10 cellular contexts compared by ENCODE assay signal in the genomic region with DNA sequence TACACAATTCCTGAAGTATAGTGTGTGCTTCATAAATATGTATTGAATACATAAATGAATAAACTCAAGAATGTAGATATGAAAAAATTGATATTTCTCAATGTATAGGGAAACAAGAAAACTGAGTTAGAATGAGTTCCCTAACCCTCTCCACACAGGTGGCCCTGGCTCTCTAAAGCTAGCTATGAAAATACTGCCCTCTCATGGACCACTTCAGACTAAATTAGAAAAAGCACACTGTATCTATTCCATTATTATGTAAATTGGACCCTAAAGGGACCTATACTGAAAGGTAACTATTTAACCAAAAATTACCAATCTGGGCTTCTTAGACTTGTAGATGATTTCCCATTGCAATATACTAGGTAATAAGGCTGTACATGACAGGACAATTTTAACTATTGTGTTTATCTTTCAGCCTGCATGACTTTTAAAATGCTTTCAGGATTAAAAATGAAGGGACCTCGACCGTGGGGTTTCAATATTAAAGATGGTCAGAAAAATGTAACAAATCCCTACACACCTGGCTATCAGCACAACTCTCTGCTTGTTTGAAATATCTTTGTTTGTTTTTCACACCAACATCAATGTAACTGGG.
DNase-seq lines count a peak whose midpoint lies in the region; ATAC-seq, FAIRE-seq and TF ChIP-seq lines count a peak whose summit lies in the region.
"Had no signal": no experiment of that assay in that cellular context is flagged by ENCODE, and none has a peak within 500 bp of the region (broad histone marks: within the 10 kb centered on the region; RNA-seq: fewer than 3 reads in every experiment).

No MANE protein-coding gene starts in this region.

- no peaks in the 10 kb centered on the region for H3K36me3 Mint-ChIP-seq in endodermal cell (ENCODE audit: low read depth)
- H3K36me3 Mint-ChIP-seq in natural killer cell = no peaks in the 10 kb centered on the region
- no peaks in the 10 kb centered on the region for H3K36me3 Mint-ChIP-seq in activated CD4-positive, alpha-beta T cell treated with anti-CD3 and anti-CD28 coated beads, Interleukin-2, amount 10 ng/mL, durations not matched to agents 7 days and 5 days (ENCODE audit: low read depth)

- CTCF ChIA-PET in activated CD4-positive, alpha-beta T cell treated with anti-CD3 and anti-CD28 coated beads, Interleukin-2, amount 10 ng/mL, durations not matched to agents 7 days and 5 days (lab: Charles Lee) = no interaction called here

- DNase-seq in NCI-H2196 (lab: John Stamatoyannopoulos, UW; ENCODE audit: unreplicated experiment) (peak; percentile 12), NCI-H2196 treated with DMSO at 0.1 percent for 48 hours (lab: John Stamatoyannopoulos, UW; ENCODE audit: unreplicated experiment) (no peak), NCI-H774 (lab: John Stamatoyannopoulos, UW) (peak; percentile 53), endodermal cell (peak; percentile 42), small intestine (peak; percentile 3), natural killer cell (no peak)
- DNase-seq in activated CD4-positive, alpha-beta T cell treated with anti-CD3 and anti-CD28 coated beads, Interleukin-2, amount 10 ng/mL, durations not matched to agents 7 days and 5 days = no peak
- DNase-seq: hippocampal formation had no signal

- H3K4me3 ChIP-seq in endodermal cell (ENCODE audit: low read length) = no peak overlapping the region
- H3K4me3 ChIP-seq in small intestine (ENCODE audit: low read depth in 1 of 2, low read length in 2 of 2) = no peak overlapping the region

- no peaks in the 10 kb centered on the region for H3K4me1 Mint-ChIP-seq in endodermal cell
- no peaks in the 10 kb centered on the region for H3K4me1 Mint-ChIP-seq in natural killer cell
- H3K4me1 Mint-ChIP-seq in activated CD4-positive, alpha-beta T cell treated with anti-CD3 and anti-CD28 coated beads, Interleukin-2, amount 10 ng/mL, durations not matched to agents 7 days and 5 days = no peaks in the 10 kb centered on the region

- no peak for FAIRE-seq in small intestine (lab: Jason Lieb, UNC)

- H3K9me3 Mint-ChIP-seq in endodermal cell (no peaks in the 10 kb centered on the region), natural killer cell (peaks cover 6 to 13% of the 10 kb centered on the region in 2 donors)
- H3K9me3 Mint-ChIP-seq in activated CD4-positive, alpha-beta T cell treated with anti-CD3 and anti-CD28 coated beads, Interleukin-2, amount 10 ng/mL, durations not matched to agents 7 days and 5 days = peaks cover 3% of the 10 kb centered on the region

- H3K27me3 Mint-ChIP-seq in endodermal cell (ENCODE audit: insufficient read depth) (no peaks in the 10 kb centered on the region), natural killer cell (ENCODE audit: low read depth in 2 of 2) (no peaks in the 10 kb centered on the region)
- no peaks in the 10 kb centered on the region for H3K27me3 Mint-ChIP-seq in activated CD4-positive, alpha-beta T cell treated with anti-CD3 and anti-CD28 coated beads, Interleukin-2, amount 10 ng/mL, durations not matched to agents 7 days and 5 days

- intact Hi-C loops in natural killer cell (cut with micrococcal nuclease) = no loop called here

- H3K36me3 ChIP-seq in endodermal cell (ENCODE audit: control insufficient read depth, insufficient read depth, low read length) (no peaks in the 10 kb centered on the region), small intestine (ENCODE audit: control insufficient read depth in 2 of 2, insufficient read depth in 2 of 2, low read length in 2 of 2) (no peaks in the 10 kb centered on the region)
- H3K36me3 ChIP-seq: neutrophil had no signal

- H3K9ac ChIP-seq in endodermal cell (ENCODE audit: extremely low read depth, low read length, poor library complexity, severe bottlenecking) = no peak overlapping the region

- H3K27ac Mint-ChIP-seq in endodermal cell (no peak overlapping the region), natural killer cell (no peak overlapping the region)
- H3K27ac Mint-ChIP-seq in activated CD4-positive, alpha-beta T cell treated with anti-CD3 and anti-CD28 coated beads, Interleukin-2, amount 10 ng/mL, durations not matched to agents 7 days and 5 days = no peak overlapping the region

- H3K9me3 ChIP-seq in endodermal cell (ENCODE audit: control insufficient read depth, low read length) (no peaks in the 10 kb centered on the region), small intestine (ENCODE audit: control insufficient read depth, low read depth) (no peaks in the 10 kb centered on the region)
- H3K9me3 ChIP-seq: neutrophil had no signal

- TF ChIP-seq CTCF in endodermal cell (conservative IDR thresholded peaks at IDR 0.05) (peak; percentile 77), natural killer cell (IDR thresholded peaks at IDR 0.05) (no peak)

- H3K27me3 ChIP-seq in endodermal cell (ENCODE audit: control insufficient read depth, insufficient read depth, low read length, poor library complexity, severe bottlenecking) (no peaks in the 10 kb centered on the region), small intestine (ENCODE audit: control insufficient read depth in 2 of 2, insufficient read depth in 2 of 2, low read length in 2 of 2) (no peaks in the 10 kb centered on the region)
- H3K27me3 ChIP-seq: neutrophil had no signal

- no peak for ATAC-seq in natural killer cell
- ATAC-seq in HG02852 (IDR thresholded peaks at IDR 0.05; ENCODE audit: unreplicated experiment) = no peak

- H3K4me3 Mint-ChIP-seq in endodermal cell = no peak overlapping the region
- no peak overlapping the region for H3K4me3 Mint-ChIP-seq in natural killer cell
- no peak overlapping the region for H3K4me3 Mint-ChIP-seq in activated CD4-positive, alpha-beta T cell treated with anti-CD3 and anti-CD28 coated beads, Interleukin-2, amount 10 ng/mL, durations not matched to agents 7 days and 5 days

- H3K4me1 ChIP-seq in endodermal cell (ENCODE audit: control insufficient read depth, insufficient read depth, low read length) (no peaks in the 10 kb centered on the region), small intestine (ENCODE audit: control insufficient read depth in 2 of 2, insufficient read depth in 1 of 2, low read depth in 1 of 2, low read length in 1 of 2) (no peaks in the 10 kb centered on the region)

- 89% methylated on average over 2 of the region's 2 CpGs; no CpG with 5 or more reads in 1 of the 2 experiments for WGBS in endodermal cell (ENCODE audit: insufficient coverage in 1 of 2, insufficient read length in 1 of 2), 2 experiments
- WGBS in small intestine, 3 donors = 69 to 81% (median 74%) methylated on average over 2 of the region's 2 CpGs

- H3K27ac ChIP-seq in endodermal cell (ENCODE audit: low read depth, low read length) (no peak overlapping the region), small intestine (ENCODE audit: low read depth in 1 of 2, low read length in 1 of 2) (no peak overlapping the region)
- H3K27ac ChIP-seq: neutrophil had no signal

- POLR2A ChIA-PET in activated CD4-positive, alpha-beta T cell treated with anti-CD3 and anti-CD28 coated beads, Interleukin-2, amount 10 ng/mL, durations not matched to agents 7 days and 5 days (lab: Charles Lee) = no interaction called here

Comparison
In these comparisons a context has a peak if more than half of its experiments do, and no peak if none do; other contexts are left out.
1. DNase-seq: peak in NCI-H2196 (single experiment), NCI-H774 (single experiment), endodermal cell (single experiment) and small intestine (single experiment); none in NCI-H2196 treated with DMSO at 0.1 percent for 48 hours (single experiment), natural killer cell (single experiment) and activated CD4-positive, alpha-beta T cell treated with anti-CD3 and anti-CD28 coated beads, Interleukin-2, amount 10 ng/mL, durations not matched to agents 7 days and 5 days (single experiment).